ENCODE assay signal across 8 cellular contexts in the genomic region with DNA sequence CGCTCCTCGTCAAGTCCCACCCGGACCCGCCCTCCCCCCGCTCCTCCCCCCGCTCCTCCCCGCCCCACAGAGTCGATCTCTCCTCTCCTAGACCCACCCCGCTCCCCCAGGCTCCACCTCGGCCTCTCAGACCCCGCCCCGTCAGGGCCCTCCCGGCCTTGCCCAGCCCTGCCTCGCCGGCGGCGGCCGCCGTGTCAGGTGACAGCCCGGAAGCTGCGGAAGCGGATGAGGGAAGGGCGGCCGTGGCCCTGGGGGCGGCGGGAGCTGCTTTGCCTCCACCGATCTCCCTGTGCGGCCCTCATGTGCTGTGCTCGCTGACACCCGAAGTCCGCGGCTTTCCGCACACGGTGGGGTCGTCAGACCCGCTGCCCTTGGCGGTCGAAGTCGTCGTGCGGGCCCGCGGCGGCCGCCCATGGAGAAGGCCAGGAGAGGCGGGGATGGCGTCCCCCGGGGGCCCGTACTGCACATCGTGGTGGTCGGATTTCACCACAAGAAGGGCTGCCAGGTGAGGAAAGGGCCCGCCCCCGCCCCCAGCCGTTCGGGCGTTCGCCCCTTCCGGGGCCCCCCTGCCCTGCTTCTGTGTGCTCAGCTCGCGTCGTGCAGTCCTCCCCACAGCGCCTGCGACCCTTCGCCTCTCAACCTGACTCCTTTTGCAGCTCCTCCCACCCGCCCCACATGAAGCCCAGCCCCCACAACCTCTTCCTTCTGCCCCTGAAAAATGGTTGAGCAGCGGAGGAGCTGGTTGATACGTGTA. TPM values are rescaled to one million over a fixed set of nuclear protein-coding genes. Genes with fewer than 3 reads are reported as not detected.
DNase-seq lines count a peak whose midpoint lies in the region; ATAC-seq and TF ChIP-seq lines count a peak whose summit lies in the region.

Gene AVL9 (plus strand): TSS at position 192 of the 754 bp plus-strand sequence. CDS start 221 bp downstream, at position 413.

- H3K27ac ChIP-seq in adipose tissue (ENCODE audit: low read depth, low read length) (peak within 1 kb of the TSS; percentile 88), transverse colon (peak within 1 kb of the TSS; percentile 95 to 99 (median 96))

- TF ChIP-seq EP300 in transverse colon (IDR thresholded peaks at IDR 0.05; ENCODE audit: low read depth), result no peak

- no peaks in the 10 kb centered on the region for H3K9me3 ChIP-seq in transverse colon

- intact Hi-C loops in cardiac septum (cut with DNase I) (loop anchor here (10.0 kb wide), 1 partner anchor 609 kb away; the partner anchor contains the start of gene RP9), transverse colon (cut with DNase I; ENCODE audit: low total_unique reads) (no loop called here)

- TF ChIP-seq CTCF in GM13976 (IDR thresholded peaks at IDR 0.05; ENCODE audit: borderline replicate concordance, control extremely low read depth, extremely low read depth, insufficient read depth, missing control alignments) (no peak), transverse colon (IDR thresholded peaks at IDR 0.05) (no peak)

- 1% methylated on average over 63 to 65 of the region's 67 CpGs for WGBS in adipose tissue, 3 donors
- WGBS in transverse colon (ENCODE audit: low coverage in 1 of 2), 2 donors, result 0% methylated on average over 1 to 22 of the region's 67 CpGs

- H3K4me3 Mint-ChIP-seq in T-cell, result peak within 1 kb of the TSS; percentile 90 to 98 (median 91)

- H3K36me3 ChIP-seq in transverse colon, result no peaks in the 10 kb centered on the region

- no peaks in the 10 kb centered on the region for H3K27me3 ChIP-seq in transverse colon

- peak within 1 kb of the TSS; percentile 95 to 96 for H3K27ac Mint-ChIP-seq in T-cell

- CTCF ChIA-PET in T-cell (lab: Charles Lee), result interaction anchor here (0.6 to 1.5 kb wide), 6 partner anchors 16 to 351 kb away, joined by 3 to 4 read pairs (median 3); no protein-coding TSS in a partner anchor

- DNase-seq in GM13976 (ENCODE audit: low spot score), result peak; percentile 98
- DNase-seq in NCI-H1436 treated with DMSO at 0.1 percent for 48 hours (lab: John Stamatoyannopoulos, UW), result peak; percentile 71
- DNase-seq in T-cell, result peak; percentile 98 to 100 (median 99)
- DNase-seq in cardiac septum (ENCODE audit: low spot score), result peak; percentile 100
- peak; percentile 97 for DNase-seq in pons (ENCODE audit: low spot score)
- peak; percentile 99 for DNase-seq in transverse colon

- no peaks in the 10 kb centered on the region for H3K27me3 Mint-ChIP-seq in T-cell

- H3K9me3 Mint-ChIP-seq in T-cell, result no peaks in the 10 kb centered on the region

- peak; percentile 96 for ATAC-seq in HG02852 (IDR thresholded peaks at IDR 0.05; ENCODE audit: unreplicated experiment)
- ATAC-seq in T-cell (replicated peaks in 1 of 4), result peak; percentile 93 to 97 (median 96)

- peak within 1 kb of the TSS; percentile 67 to 99 (median 90) for H3K4me3 ChIP-seq in transverse colon

- peaks cover 46 to 55% (median 47%) of the 10 kb centered on the region in 3 donors for H3K4me1 Mint-ChIP-seq in T-cell

- POLR2A ChIA-PET in T-cell (lab: Charles Lee), result interaction anchor here (0.6 to 1.0 kb wide), 8 partner anchors 10 to 639 kb away, joined by 3 to 11 read pairs (median 6); partner anchors contain the start of gene NT5C3A (in 1 of the 2)

- TF ChIP-seq POLR2A in transverse colon (IDR thresholded peaks at IDR 0.05), result peak; percentile 95

- in situ Hi-C loops in GM13976 (cut with MboI; ENCODE audit: low sequenced_read_pairs, unreplicated experiment), result loop anchor here (25.0 kb wide), 1 partner anchor 617 kb away; the partner anchor contains the start of gene RP9
- in situ Hi-C loops in transverse colon (cut with MboI; ENCODE audit: low pct_ligation_motif_present in 1 of 4, low pct_unique_long_range_greater_than_20kb in 1 of 4, low sequenced_read_pairs in 3 of 4), result loop anchor here in 1 of 4 donors (25.0 kb wide), 2 partner anchors 417 to 617 kb away; partner anchors contain the start of gene RP9

- H3K36me3 Mint-ChIP-seq in T-cell, result peaks cover 11% of the 10 kb centered on the region

- peaks cover 0 to 36% (median 11%) of the 10 kb centered on the region in 4 donors for H3K4me1 ChIP-seq in transverse colon

RNA-seq across cellular contexts. Expression of gene AVL9, which starts in this region (rescaled TPM):
- 10 to 100 TPM; 39.3 to 44.9 (median 39.7) TPM for total RNA-seq in T-cell
- polyA plus RNA-seq in adipose tissue, result 10 to 100 TPM in 2 of 3 donors, 1 to 10 TPM in 1; 6.5 to 11.0 (median 10.1) TPM
- total RNA-seq in cardiac septum, result 12.5 TPM
- total RNA-seq in transverse colon, result 10 to 100 TPM; 50.9 to 69.2 (median 62.9) TPM

Comparison
In these comparisons a context has a peak if more than half of its experiments do, and no peak if none do; other contexts are left out.
1. Peak in every context shown above with its lines: DNase-seq, ATAC-seq, H3K4me3 ChIP-seq and H3K27ac ChIP-seq.